ENCODE assay signal across 17 cellular contexts in the genomic region with DNA sequence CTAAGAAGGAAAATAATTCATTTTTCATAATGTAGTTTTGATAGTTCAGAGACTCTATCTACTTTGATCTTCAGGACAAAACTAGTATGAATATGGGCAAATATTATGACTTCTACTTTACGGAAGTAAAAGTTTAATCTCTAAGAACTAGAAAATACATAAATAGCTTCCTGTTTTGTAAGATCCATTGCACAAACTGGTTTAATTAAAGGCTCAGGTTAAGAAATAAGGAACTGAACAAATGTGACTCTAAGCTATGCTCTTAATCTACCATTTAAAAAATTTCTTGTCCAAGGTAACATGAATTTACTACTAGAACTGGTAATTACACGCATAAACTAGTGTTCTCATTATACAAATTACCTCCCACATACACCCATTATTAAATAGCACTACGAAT.
"Had no signal": no experiment of that assay in that cellular context is flagged by ENCODE, and none has a peak within 500 bp of the region (broad histone marks: within the 10 kb centered on the region; RNA-seq: fewer than 3 reads in every experiment).

No MANE protein-coding gene starts in this region.

- DNase-seq: activated CD4-positive, alpha-beta T cell treated with anti-CD3 and anti-CD28 coated beads for 1 hour; activated CD8-positive, alpha-beta memory T cell treated with anti-CD3 and anti-CD28 coated beads, Interleukin-2, amount 50 U/mL, for 4 hours; activated CD8-positive, alpha-beta T cell treated with anti-CD3 and anti-CD28 coated beads for 36 hours; activated naive CD4-positive, alpha-beta T cell treated with Interleukin-2 at 50 U/mL for 16 hours; central memory CD4-positive, alpha-beta T cell; effector CD4-positive, alpha-beta T cell; foreskin melanocyte; heart right ventricle; left ventricle myocardium inferior; ovary; sigmoid colon; stimulated activated CD4-positive, alpha-beta T cell treated with anti-CD3 and anti-CD28 coated beads, Interleukin-12 subunit alpha, Interleukin-12 subunit beta, amount 100 ng/mL, for 4 hours; T-helper 9 cell had no signal

- H3K4me3 Mint-ChIP-seq: activated CD8-positive, alpha-beta T cell treated with anti-CD3 and anti-CD28 coated beads for 36 hours; memory B cell; nephron; type B pancreatic cell had no signal

- H3K27ac Mint-ChIP-seq: activated CD8-positive, alpha-beta T cell treated with anti-CD3 and anti-CD28 coated beads for 36 hours; memory B cell; type B pancreatic cell had no signal

- H3K9me3 Mint-ChIP-seq: memory B cell, type B pancreatic cell had no signal

- H3K27me3 ChIP-seq: heart right ventricle, ovary, sigmoid colon had no signal

- H3K9me3 ChIP-seq: ovary, sigmoid colon had no signal

- H3K36me3 ChIP-seq: heart right ventricle, left ventricle myocardium inferior, ovary, sigmoid colon had no signal

- ATAC-seq: activated CD8-positive, alpha-beta T cell treated with anti-CD3 and anti-CD28 coated beads for 36 hours; heart right ventricle had no signal

- H3K27ac ChIP-seq: coronary artery, heart right ventricle, left ventricle myocardium inferior, ovary, sigmoid colon had no signal

- H3K4me1 Mint-ChIP-seq: memory B cell had no signal

- H3K27me3 Mint-ChIP-seq: activated CD8-positive, alpha-beta T cell treated with anti-CD3 and anti-CD28 coated beads for 36 hours; memory B cell; type B pancreatic cell had no signal

- H3K4me3 ChIP-seq: coronary artery, heart right ventricle, left ventricle myocardium inferior, ovary, sigmoid colon had no signal

- H3K4me1 ChIP-seq: left ventricle myocardium inferior, sigmoid colon had no signal

- H3K36me3 Mint-ChIP-seq: memory B cell, type B pancreatic cell had no signal
